Comparison of ENCODE assay signal across 20 cellular contexts in genomic region chr1:22932803-22933470, GRCh38. TPM values are rescaled to one million over a fixed set of nuclear protein-coding genes. Genes with fewer than 3 reads are reported as not detected.
"Had no signal": no experiment of that assay in that cellular context is flagged by ENCODE, and none has a peak within 500 bp of the region (broad histone marks: within the 10 kb centered on the region; RNA-seq: fewer than 3 reads in every experiment).

No MANE protein-coding gene starts in this region.

- H3K4me3 ChIP-seq: body of pancreas, colonic mucosa, heart right ventricle, ovary, thyroid gland had no signal

- ATAC-seq: activated CD4-positive, CD25-positive, alpha-beta regulatory T cell treated with anti-CD3 and anti-CD28 coated beads, Interleukin-2, amount 50 U/mL, for 24 hours; body of pancreas; heart right ventricle; left ventricle myocardium superior had no signal

- H3K9me3 Mint-ChIP-seq: activated naive CD8-positive, alpha-beta T cell treated with anti-CD3 and anti-CD28 coated beads, Interleukin-2, amount 10 ng/mL, durations not matched to agents 7 days and 5 days; immature natural killer cell had no signal

- H3K4me1 ChIP-seq: body of pancreas, colonic mucosa, heart right ventricle, thyroid gland had no signal

- H3K27ac Mint-ChIP-seq: activated naive CD8-positive, alpha-beta T cell treated with anti-CD3 and anti-CD28 coated beads, Interleukin-2, amount 10 ng/mL, durations not matched to agents 7 days and 5 days; immature natural killer cell had no signal

- DNase-seq: activated naive CD8-positive, alpha-beta T cell treated with anti-CD3 and anti-CD28 coated beads, Interleukin-2, amount 10 ng/mL, durations not matched to agents 7 days and 5 days; body of pancreas; central memory CD4-positive, alpha-beta T cell; colonic mucosa; heart right ventricle; immature natural killer cell; kidney glomerular epithelial cell; left ventricle myocardium superior; ovary; stimulated activated CD4-positive, alpha-beta T cell treated with anti-CD3 and anti-CD28 coated beads, Interleukin-2, amount 100 ng/mL, for 24 hours; stimulated activated naive CD4-positive, alpha-beta T cell treated with Interleukin-2 at 50 U/mL for 16 hours; T-helper 1 cell; T1000; thyroid gland had no signal

- H3K4me1 Mint-ChIP-seq: activated naive CD8-positive, alpha-beta T cell treated with anti-CD3 and anti-CD28 coated beads, Interleukin-2, amount 10 ng/mL, durations not matched to agents 7 days and 5 days; immature natural killer cell had no signal

- H3K9me3 ChIP-seq: body of pancreas, colonic mucosa, ovary, thyroid gland had no signal

- H3K36me3 ChIP-seq: colonic mucosa, heart right ventricle, ovary, thyroid gland had no signal

- H3K27me3 ChIP-seq: body of pancreas, colonic mucosa, ovary, thyroid gland had no signal

- H3K36me3 Mint-ChIP-seq: activated naive CD8-positive, alpha-beta T cell treated with anti-CD3 and anti-CD28 coated beads, Interleukin-2, amount 10 ng/mL, durations not matched to agents 7 days and 5 days; immature natural killer cell had no signal

- H3K4me3 Mint-ChIP-seq: activated naive CD8-positive, alpha-beta T cell treated with anti-CD3 and anti-CD28 coated beads, Interleukin-2, amount 10 ng/mL, durations not matched to agents 7 days and 5 days; immature natural killer cell had no signal

- H3K27ac ChIP-seq: body of pancreas, colonic mucosa, heart right ventricle, ovary, thyroid gland had no signal

RNA-seq across cellular contexts. Expression of gene LACTBL1, which starts 39.7 kb away (rescaled TPM):
- total RNA-seq: activated naive CD8-positive, alpha-beta T cell treated with anti-CD3 and anti-CD28 coated beads, Interleukin-2, amount 10 ng/mL, durations not matched to agents 7 days and 5 days; body of pancreas; colonic mucosa; epithelial cell of proximal tubule; frontal cortex; heart right ventricle; left ventricle myocardium superior; mononuclear cell; ovary; subcutaneous adipose tissue; thyroid gland had no signal
- polyA plus RNA-seq: heart right ventricle, immature natural killer cell, neural cell, ovary had no signal
